ENCODE assay signal across 26 cellular contexts in genomic region chr5:75441560-75441959, GRCh38.
"Had no signal": no experiment of that assay in that cellular context is flagged by ENCODE, and none has a peak within 500 bp of the region (broad histone marks: within the 10 kb centered on the region; RNA-seq: fewer than 3 reads in every experiment).

No MANE protein-coding gene starts in this region.

- H3K27ac ChIP-seq: ovary, parathyroid adenoma, psoas muscle, right lobe of liver, sigmoid colon, stomach, thoracic aorta, thyroid gland, tibial nerve, upper lobe of left lung, vagina had no signal

- DNase-seq: nephron progenitor cell; occipital lobe; ovary; posterior cingulate gyrus; psoas muscle; right cardiac atrium; right lobe of liver; sigmoid colon; small intestine; stimulated activated CD4-positive, alpha-beta T cell treated with anti-CD3 and anti-CD28 coated beads, Interleukin-15, amount 100 ng/mL, for 24 hours; stimulated activated CD4-positive, alpha-beta T cell treated with anti-CD3 and anti-CD28 coated beads, Interleukin-2, amount 100 ng/mL, for 24 hours; stimulated activated CD4-positive, alpha-beta T cell treated with anti-CD3 and anti-CD28 coated beads, Interleukin-2, amount 100 ng/mL, for 48 hours; stimulated activated CD4-positive, alpha-beta T cell treated with anti-CD3 and anti-CD28 coated beads, Interleukin-4, amount 100 ng/mL, for 24 hours; stimulated activated naive B cell treated with anti-CD40 and anti-IgM and Interleukin-4, amounts not matched to agents 10 μg/mL and 1 μg/mL and 100 μg/mL, for 72 hours; stimulated activated naive CD4-positive, alpha-beta T cell treated with Interleukin-2 at 50 U/mL for 16 hours; stomach; thyroid gland; trophoblast cell; upper lobe of left lung had no signal

- FAIRE-seq: small intestine, urothelium cell line had no signal

- H3K4me1 ChIP-seq: parathyroid adenoma, psoas muscle, right lobe of liver, sigmoid colon, upper lobe of left lung, vagina had no signal

- H3K9ac ChIP-seq: parathyroid adenoma had no signal

- H3K36me3 ChIP-seq: ovary, right lobe of liver, sigmoid colon, stomach, thoracic aorta, thyroid gland, upper lobe of left lung, vagina had no signal

- ATAC-seq: natural killer cell treated with Interleukin-12 subunit alpha and Interleukin-12 subunit beta and Interleukin-15 and Interleukin-18, amount 100 ng/mL, for 72 hours; psoas muscle; right cardiac atrium; right lobe of liver; stimulated activated effector memory CD8-positive, alpha-beta T cell treated with anti-CD3 and anti-CD28 coated beads, Interleukin-12 subunit alpha, Interleukin-12 subunit beta, amount 100 ng/mL, for 72 hours; stimulated activated naive B cell treated with anti-CD40 and anti-IgM and Interleukin-4, amounts not matched to agents 10 μg/mL and 1 μg/mL and 100 μg/mL, for 72 hours had no signal

- H3K9me3 ChIP-seq: ovary, right lobe of liver, thyroid gland had no signal

- H2AFZ ChIP-seq: parathyroid adenoma had no signal

- H3K27me3 ChIP-seq: ovary, right lobe of liver, sigmoid colon, stomach, thyroid gland, tibial nerve, upper lobe of left lung, vagina had no signal

- H3K4me3 ChIP-seq: ovary, psoas muscle, right lobe of liver, sigmoid colon, stomach, thoracic aorta, thyroid gland, tibial nerve, upper lobe of left lung, vagina had no signal
